Comparison of ENCODE assay signal across 21 cellular contexts in genomic region chrX:38513087-38513742, GRCh38. TPM values are rescaled to one million over a fixed set of nuclear protein-coding genes. Genes with fewer than 3 reads are reported as not detected.
DNase-seq lines count a peak whose midpoint lies in the region; FAIRE-seq lines count a peak whose summit lies in the region.
"Had no signal": no experiment of that assay in that cellular context is flagged by ENCODE, and none has a peak within 500 bp of the region (broad histone marks: within the 10 kb centered on the region; RNA-seq: fewer than 3 reads in every experiment).

No MANE protein-coding gene starts in this region.

- no peak overlapping the region for H3K4me2 ChIP-seq in trophoblast cell (ENCODE audit: low read length)

- DNase-seq in DMS 273 treated with DMSO at 0.1 percent for 48 hours (lab: John Stamatoyannopoulos, UW) (peak; percentile 35), NCI-H1105 treated with DMSO at 0.1 percent for 48 hours (lab: John Stamatoyannopoulos, UW) (peak; percentile 84), amniotic epithelial cell (ENCODE audit: low read depth) (peak; percentile 3), trophoblast cell (peak; percentile 2 to 19), AG20443 (ENCODE audit: low spot score) (no peak), EL (no peak), COR-L47 (lab: John Stamatoyannopoulos, UW) (no peak), frontal cortex (ENCODE audit: low spot score in 2 of 2) (no peak)
- DNase-seq: activated CD4-positive, CD25-positive, alpha-beta regulatory T cell; endodermal cell; GDM1; GM23248; left lung; NCI-H1436 treated with DMSO at 0.1 percent for 48 hours; T-helper 2 cell had no signal

- no peak overlapping the region for H2BK5ac ChIP-seq in trophoblast cell (ENCODE audit: low read depth, low read length, poor library complexity)

- no peaks in the 10 kb centered on the region for H3K79me2 ChIP-seq in trophoblast cell (ENCODE audit: control insufficient read depth, insufficient read depth, low read length, poor library complexity)

- no peak overlapping the region for H3K4ac ChIP-seq in trophoblast cell (ENCODE audit: low read depth, low read length)

- H2BK120ac ChIP-seq in trophoblast cell (ENCODE audit: insufficient read depth, low read length, poor library complexity): no peak overlapping the region

- H3K27me3 ChIP-seq in trophoblast cell (ENCODE audit: insufficient read depth, low read length): no peaks in the 10 kb centered on the region
- H3K27me3 ChIP-seq: left lung, SJCRH30, vagina had no signal

- no peaks in the 10 kb centered on the region for H3K36me3 ChIP-seq in trophoblast cell (ENCODE audit: control insufficient read depth in 1 of 2, insufficient read depth in 2 of 2, low read length in 2 of 2)
- H3K36me3 ChIP-seq: left lung, SJCRH30, vagina had no signal

- no peak overlapping the region for H2BK12ac ChIP-seq in trophoblast cell (ENCODE audit: low read length)

- no peak overlapping the region for H2AFZ ChIP-seq in trophoblast cell (ENCODE audit: insufficient read depth, low read length, poor library complexity)
- H2AFZ ChIP-seq: GM23248 had no signal

- no peaks in the 10 kb centered on the region for H3K79me1 ChIP-seq in trophoblast cell (ENCODE audit: low read length)

- no peak overlapping the region for H3K4me3 ChIP-seq in trophoblast cell (ENCODE audit: low read depth, low read length)
- H3K4me3 ChIP-seq: GM23248, K562, left lung, SJCRH30, vagina had no signal

- no peak overlapping the region for H3K14ac ChIP-seq in trophoblast cell (ENCODE audit: low read length)

- no peak overlapping the region for H3K18ac ChIP-seq in trophoblast cell (ENCODE audit: low read length)

- no peaks in the 10 kb centered on the region for H3K4me1 ChIP-seq in trophoblast cell (ENCODE audit: control insufficient read depth in 1 of 2, insufficient read depth in 2 of 2, low read length in 2 of 2)
- H3K4me1 ChIP-seq: left lung, SJCRH30, vagina had no signal

- FAIRE-seq in frontal cortex (lab: Jason Lieb, UNC): no peak
- FAIRE-seq: GM12892, K562 had no signal

- no peak overlapping the region for H2AK5ac ChIP-seq in trophoblast cell (ENCODE audit: low read length)

- H4K91ac ChIP-seq in trophoblast cell (ENCODE audit: low read depth, low read length): no peak overlapping the region

- no peak overlapping the region for H4K8ac ChIP-seq in trophoblast cell (ENCODE audit: low read depth, low read length)

- H3K9ac ChIP-seq in trophoblast cell (ENCODE audit: low read length): no peak overlapping the region
- H3K9ac ChIP-seq: GM23248 had no signal

- whole genome bisulfite sequencing in trophoblast cell (ENCODE audit: extremely low coverage, insufficient coverage, insufficient read length): no CpG with 5 or more reads among the region's 5 CpGs

- no peak overlapping the region for H3K27ac ChIP-seq in trophoblast cell (ENCODE audit: low read depth, low read length)
- H3K27ac ChIP-seq: GM23248, HL-60, left lung, SJCRH30, vagina had no signal

- no peak overlapping the region for H3K23ac ChIP-seq in trophoblast cell (ENCODE audit: low read length)

- no peak overlapping the region for H4K12ac ChIP-seq in trophoblast cell (ENCODE audit: low read depth, low read length)

- no peaks in the 10 kb centered on the region for H3K9me3 ChIP-seq in trophoblast cell (ENCODE audit: insufficient read depth, low read depth, low read length)
- H3K9me3 ChIP-seq: left lung, SJCRH30, vagina had no signal

RNA-seq across cellular contexts. Expression of gene TSPAN7, which starts 48.1 kb away (rescaled TPM):
- polyA plus RNA-seq in trophoblast cell (2013): 0.56 and 0.85 TPM in 2 replicates
- total RNA-seq in frontal cortex: 60.7 TPM
- total RNA-seq: fibroblast of villous mesenchyme, GM23248 had no signal
- polyA plus RNA-seq: GM23248 had no signal

Comparison
In these comparisons a context has a peak if more than half of its experiments do, and no peak if none do; other contexts are left out.
1. DNase-seq: peak in DMS 273 treated with DMSO at 0.1 percent for 48 hours (single experiment), NCI-H1105 treated with DMSO at 0.1 percent for 48 hours (single experiment), amniotic epithelial cell (single experiment) and trophoblast cell (2 of 2); none in AG20443 (single experiment), EL (single experiment), COR-L47 (single experiment) and frontal cortex (0 of 2).